Comparison of ENCODE assay signal across 7 cellular contexts in genomic region chr12:67173258-67173657, GRCh38.
"Had no signal": no experiment of that assay in that cellular context is flagged by ENCODE, and none has a peak within 500 bp of the region (broad histone marks: within the 10 kb centered on the region; RNA-seq: fewer than 3 reads in every experiment).

No MANE protein-coding gene starts in this region.

- H3K36me3 ChIP-seq: HAP-1 had no signal

- H3K4me3 ChIP-seq: HAP-1, K562 had no signal

- H3K4me1 ChIP-seq: HAP-1 had no signal

- DNase-seq: GOT3, H7, HFFc6, IMR-90 had no signal

- H3K9me3 ChIP-seq: HAP-1 had no signal

- ATAC-seq: HCT116, K562 had no signal
